Comparison of ENCODE assay signal across 26 cellular contexts in the genomic region with DNA sequence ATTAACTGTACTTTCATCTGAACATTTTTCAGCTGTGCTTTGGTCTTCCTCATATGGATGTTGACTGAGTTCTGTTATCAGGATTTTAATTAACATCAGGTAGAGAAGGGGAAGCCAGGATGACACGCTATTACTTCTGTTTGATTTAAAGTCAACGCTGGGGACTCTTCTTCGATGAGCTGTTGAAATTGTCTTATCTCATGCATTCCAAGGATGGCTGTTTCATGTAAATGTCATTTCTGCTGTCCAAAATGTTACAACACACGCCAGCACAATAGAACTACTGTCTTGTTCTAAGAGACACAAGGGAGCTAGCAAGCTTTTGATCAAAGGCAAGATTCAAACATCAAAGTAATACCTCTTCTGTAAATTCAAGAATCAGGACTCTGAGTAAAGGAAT.
A peak's percentile ranks its signal among the peaks of the same experiment; 100 is the strongest.
DNase-seq lines count a peak whose midpoint lies in the region; ATAC-seq and TF ChIP-seq lines count a peak whose summit lies in the region.
"Had no signal": no experiment of that assay in that cellular context is flagged by ENCODE, and none has a peak within 500 bp of the region (broad histone marks: within the 10 kb centered on the region; RNA-seq: fewer than 3 reads in every experiment).

No MANE protein-coding gene starts in this region.

- no peaks in the 10 kb centered on the region for H4K20me1 ChIP-seq in GM23248 (ENCODE audit: insufficient read depth)
- H4K20me1 ChIP-seq: BLaER1 treated with 17β-estradiol and CSF1 and Interleukin-3, amounts not matched to agents 10 nM and 100 nM had no signal

- no peaks in the 10 kb centered on the region for H3K79me2 ChIP-seq in GM23248 (ENCODE audit: insufficient read depth)

- H3K9me2 ChIP-seq in GM23248 (ENCODE audit: insufficient read depth) = no peaks in the 10 kb centered on the region

- CTCF ChIA-PET in A673 (lab: Charles Lee) = no interaction called here

- no TSS peak for BruUV-seq in A673 (replicated peaks; lab: Mats Ljungman, UMichigan)

- peak overlapping the region; percentile 4 for H3K27ac ChIP-seq in A673 (ENCODE audit: low read depth, low read length, poor library complexity, severe bottlenecking)
- H3K27ac ChIP-seq in GM23248 = no peak overlapping the region
- H3K27ac ChIP-seq in mesodermal cell (ENCODE audit: low read depth, low read length, severe bottlenecking) = peak overlapping the region; percentile 80
- H3K27ac ChIP-seq: BLaER1 treated with 17β-estradiol and CSF1 and Interleukin-3, amounts not matched to agents 10 nM and 100 nM; HL-60; psoas muscle had no signal

- in situ Hi-C loops in GM23248 (cut with MboI) = no loop called here

- no peaks in the 10 kb centered on the region for H3K27me3 ChIP-seq in A673 (replicated peaks; ENCODE audit: insufficient read depth, low read depth, low read length, poor library complexity)
- H3K27me3 ChIP-seq in GM23248 (replicated peaks; ENCODE audit: insufficient read depth) = no peaks in the 10 kb centered on the region
- H3K27me3 ChIP-seq: BLaER1 treated with 17β-estradiol and CSF1 and Interleukin-3, amounts not matched to agents 10 nM and 100 nM had no signal

- peak overlapping the region; percentile 37 for H3K4me2 ChIP-seq in GM23248 (ENCODE audit: unreplicated experiment)
- H3K4me2 ChIP-seq: BLaER1 treated with 17β-estradiol and CSF1 and Interleukin-3, amounts not matched to agents 10 nM and 100 nM had no signal

- no peak for ATAC-seq in activated T-cell treated with anti-CD3 and anti-CD28 coated beads, Interleukin-2, amount 50 U/mL, for 4 hours
- ATAC-seq: psoas muscle, WTC11 had no signal

- H2AFZ ChIP-seq in GM23248 = no peak overlapping the region

- H3K4me1 Mint-ChIP-seq in activated T-cell treated with anti-CD3 and anti-CD28 coated beads, Interleukin-2, amount 50 U/mL, for 4 hours (ENCODE audit: low read depth) = no peaks in the 10 kb centered on the region
- H3K4me1 Mint-ChIP-seq: activated naive CD8-positive, alpha-beta T cell treated with anti-CD3 and anti-CD28 coated beads, Interleukin-2, amount 10 ng/mL, durations not matched to agents 7 days and 5 days; WTC11 had no signal

- whole genome bisulfite sequencing in GM23248 (ENCODE audit: low coverage in 1 of 2, low lambda C conversion rate in 2 of 2, missing lambda C conversion rate in 2 of 2), 2 experiments = 8 to 10% methylated on average over 4 of the region's 4 CpGs
- WGBS in mesodermal cell (ENCODE audit: insufficient coverage in 2 of 2), 2 experiments = 20 to 54% methylated on average over 1 to 4 of the region's 4 CpGs

- H3K36me3 ChIP-seq in A673 (ENCODE audit: insufficient read depth, low read length, poor library complexity, severe bottlenecking) (no peaks in the 10 kb centered on the region), GM23248 (ENCODE audit: low read depth) (no peaks in the 10 kb centered on the region), mesodermal cell (ENCODE audit: control insufficient read depth, insufficient read depth, low read length) (no peaks in the 10 kb centered on the region)
- H3K36me3 ChIP-seq: BLaER1 treated with 17β-estradiol and CSF1 and Interleukin-3, amounts not matched to agents 10 nM and 100 nM had no signal

- H3K36me3 Mint-ChIP-seq in activated T-cell treated with anti-CD3 and anti-CD28 coated beads, Interleukin-2, amount 50 U/mL, for 4 hours (ENCODE audit: insufficient read depth) = no peaks in the 10 kb centered on the region
- H3K36me3 Mint-ChIP-seq: activated naive CD8-positive, alpha-beta T cell treated with anti-CD3 and anti-CD28 coated beads, Interleukin-2, amount 10 ng/mL, durations not matched to agents 7 days and 5 days; WTC11 had no signal

- POLR2A ChIA-PET in A673 (lab: Charles Lee; ENCODE audit: low non-redundant PET) = no interaction called here

- DNase-seq in A673 (ENCODE audit: low spot score) (peak; percentile 53), GM23248 (peak; percentile 66), choroid plexus epithelial cell (ENCODE audit: low read depth) (peak; percentile 42), GDM1 (lab: John Stamatoyannopoulos, UW) (no peak), hippocampal formation (lab: John Stamatoyannopoulos, UW) (no peak)
- no peak for DNase-seq in activated T-cell treated with anti-CD3 and anti-CD28 coated beads, Interleukin-2, amount 50 U/mL, for 4 hours
- no peak for DNase-seq in activated CD4-positive, alpha-beta T cell treated with anti-CD3 and anti-CD28 coated beads for 4 hours
- DNase-seq: ACHN; activated effector memory CD4-positive, alpha-beta T cell treated with Interleukin-2 at 50 U/mL for 16 hours; activated naive CD8-positive, alpha-beta T cell treated with anti-CD3 and anti-CD28 coated beads, Interleukin-2, amount 10 ng/mL, durations not matched to agents 7 days and 5 days; effector memory CD4-positive, alpha-beta T cell; kidney; NCI-H1048; NCI-H1694 treated with DMSO at 0.1 percent for 48 hours; NCI-H2171; NCI-H774; psoas muscle; small intestine; stimulated activated CD4-positive, alpha-beta T cell treated with anti-CD3 and anti-CD28 coated beads, Interleukin-2, amount 100 ng/mL, for 24 hours; substantia nigra; T1000 had no signal

- H3K27me3 Mint-ChIP-seq in activated T-cell treated with anti-CD3 and anti-CD28 coated beads, Interleukin-2, amount 50 U/mL, for 4 hours (ENCODE audit: low read depth) = peaks cover 9% of the 10 kb centered on the region
- H3K27me3 Mint-ChIP-seq: activated naive CD8-positive, alpha-beta T cell treated with anti-CD3 and anti-CD28 coated beads, Interleukin-2, amount 10 ng/mL, durations not matched to agents 7 days and 5 days had no signal

- peaks cover 31% of the 10 kb centered on the region for H3F3A ChIP-seq in GM23248 (ENCODE audit: insufficient read depth)

- no peak overlapping the region for H3K4me3 Mint-ChIP-seq in activated T-cell treated with anti-CD3 and anti-CD28 coated beads, Interleukin-2, amount 50 U/mL, for 4 hours
- H3K4me3 Mint-ChIP-seq: activated naive CD8-positive, alpha-beta T cell treated with anti-CD3 and anti-CD28 coated beads, Interleukin-2, amount 10 ng/mL, durations not matched to agents 7 days and 5 days; WTC11 had no signal

- intact Hi-C loops in A673 (cut with micrococcal nuclease; ENCODE audit: unreplicated experiment) = no loop called here

- TF ChIP-seq CTCF in A673 (conservative IDR thresholded peaks at IDR 0.05; ENCODE audit: low read depth, low read length) (no peak), choroid plexus epithelial cell (conservative IDR thresholded peaks at IDR 0.05; ENCODE audit: low read depth, low read length) (no peak)

- H3K9me3 Mint-ChIP-seq in activated T-cell treated with anti-CD3 and anti-CD28 coated beads, Interleukin-2, amount 50 U/mL, for 4 hours = no peaks in the 10 kb centered on the region
- H3K9me3 Mint-ChIP-seq: activated naive CD8-positive, alpha-beta T cell treated with anti-CD3 and anti-CD28 coated beads, Interleukin-2, amount 10 ng/mL, durations not matched to agents 7 days and 5 days had no signal

- H3K9me3 ChIP-seq in A673 (ENCODE audit: low read depth, low read length, poor library complexity, severe bottlenecking) = no peaks in the 10 kb centered on the region
- H3K9me3 ChIP-seq in GM23248 (ENCODE audit: low read depth) = no peaks in the 10 kb centered on the region
- no peaks in the 10 kb centered on the region for H3K9me3 ChIP-seq in mesodermal cell (ENCODE audit: control insufficient read depth, low read length)
- H3K9me3 ChIP-seq: psoas muscle had no signal

- H3K4me3 ChIP-seq in A673 (ENCODE audit: low read depth, low read length, poor library complexity, severe bottlenecking) (no peak overlapping the region), GM23248 (no peak overlapping the region), choroid plexus epithelial cell (ENCODE audit: low read depth, low read length) (no peak overlapping the region), mesodermal cell (ENCODE audit: extremely low read depth, insufficient read depth, low read length, poor library complexity, severe bottlenecking) (no peak overlapping the region)
- H3K4me3 ChIP-seq: BLaER1 treated with 17β-estradiol and CSF1 and Interleukin-3, amounts not matched to agents 10 nM and 100 nM; lung; psoas muscle had no signal

- no peak overlapping the region for H3K9ac ChIP-seq in GM23248
- H3K9ac ChIP-seq: BLaER1 treated with 17β-estradiol and CSF1 and Interleukin-3, amounts not matched to agents 10 nM and 100 nM had no signal

- peaks cover 20% of the 10 kb centered on the region for H3K4me1 ChIP-seq in A673 (ENCODE audit: insufficient read depth, low read length, poor library complexity, severe bottlenecking)
- H3K4me1 ChIP-seq in GM23248 (ENCODE audit: insufficient read depth) = peaks cover 33% of the 10 kb centered on the region
- peaks cover 17% of the 10 kb centered on the region for H3K4me1 ChIP-seq in mesodermal cell (ENCODE audit: control insufficient read depth, insufficient read depth, low read length, poor library complexity, severe bottlenecking)
- H3K4me1 ChIP-seq: psoas muscle had no signal

Comparison
In these comparisons a context has a peak if more than half of its experiments do, and no peak if none do; other contexts are left out.
1. DNase-seq: peak in A673 (single experiment), GM23248 (single experiment) and choroid plexus epithelial cell (single experiment); none in GDM1 (single experiment), activated T-cell treated with anti-CD3 and anti-CD28 coated beads, Interleukin-2, amount 50 U/mL, for 4 hours (single experiment), hippocampal formation (0 of 2) and activated CD4-positive, alpha-beta T cell treated with anti-CD3 and anti-CD28 coated beads for 4 hours (0 of 2).